Comparison of ENCODE assay signal across 18 cellular contexts in genomic region chr1:205954819-205955404, GRCh38. TPM values are rescaled to one million over a fixed set of nuclear protein-coding genes. Genes with fewer than 3 reads are reported as not detected.
A peak's percentile ranks its signal among the peaks of the same experiment; 100 is the strongest.
DNase-seq lines count a peak whose midpoint lies in the region; ATAC-seq, FAIRE-seq and TF ChIP-seq lines count a peak whose summit lies in the region.
"Had no signal": no experiment of that assay in that cellular context is flagged by ENCODE, and none has a peak within 500 bp of the region (broad histone marks: within the 10 kb centered on the region; RNA-seq: fewer than 3 reads in every experiment).

No MANE protein-coding gene starts in this region.

- H4K20me1 ChIP-seq in GM23338 (replicated peaks; ENCODE audit: insufficient read depth) (no peaks in the 10 kb centered on the region), astrocyte (ENCODE audit: insufficient read depth, low read length) (no peaks in the 10 kb centered on the region)

- H3K27me3 Mint-ChIP-seq in GM23338 (ENCODE audit: insufficient read depth, low read depth, poor library complexity) (peaks cover 8% of the 10 kb centered on the region), astrocyte (ENCODE audit: low read depth, unreplicated experiment) (peaks cover 65% of the 10 kb centered on the region)

- TF ChIP-seq CTCF in GM23338 (conservative IDR thresholded peaks at IDR 0.05; ENCODE audit: low read depth in 2 of 2) (no peak), astrocyte (IDR thresholded peaks at IDR 0.05; ENCODE audit: insufficient read depth, low read depth, low read length) (no peak)

- no peak overlapping the region for H3K27ac Mint-ChIP-seq in GM23338
- peak overlapping the region; percentile 70 for H3K27ac Mint-ChIP-seq in astrocyte (ENCODE audit: unreplicated experiment)
- H3K27ac Mint-ChIP-seq: CD14-positive monocyte had no signal

- FAIRE-seq in astrocyte (lab: Jason Lieb, UNC) (no peak), HTR-8/SVneo (lab: Jason Lieb, UNC) (no peak)
- FAIRE-seq: GM18507 had no signal

- H3K4me1 ChIP-seq in GM23338 (ENCODE audit: insufficient read depth) = peaks cover 3% of the 10 kb centered on the region; the same call in 1 of the 2 replicates
- peaks cover 13% of the 10 kb centered on the region for H3K4me1 ChIP-seq in astrocyte (ENCODE audit: insufficient read depth, low read length)
- H3K4me1 ChIP-seq: HAP-1 had no signal

- peaks cover 19% of the 10 kb centered on the region; the same call in 2 of the 3 replicates for H3K4me1 Mint-ChIP-seq in GM23338
- no peaks in the 10 kb centered on the region for H3K4me1 Mint-ChIP-seq in astrocyte (ENCODE audit: low read depth, unreplicated experiment)

- no peaks in the 10 kb centered on the region for H3K9me3 ChIP-seq in astrocyte (ENCODE audit: insufficient read depth, low read depth, low read length)
- H3K9me3 ChIP-seq: HAP-1 had no signal

- H3K79me2 ChIP-seq in GM23338 (replicated peaks; ENCODE audit: insufficient read depth) = no peaks in the 10 kb centered on the region
- no peaks in the 10 kb centered on the region for H3K79me2 ChIP-seq in astrocyte (ENCODE audit: insufficient read depth, low read length)

- H3K27ac ChIP-seq in GM23338 (ENCODE audit: low read depth) = no peak overlapping the region
- H3K27ac ChIP-seq in astrocyte (ENCODE audit: low read depth, low read length) = no peak overlapping the region

- no peak overlapping the region for H3K4me2 ChIP-seq in GM23338
- no peak overlapping the region for H3K4me2 ChIP-seq in astrocyte (ENCODE audit: low read length)

- H3K36me3 Mint-ChIP-seq in GM23338 (ENCODE audit: low read depth) (no peaks in the 10 kb centered on the region), astrocyte (ENCODE audit: low read depth, unreplicated experiment) (peaks cover 3% of the 10 kb centered on the region)
- H3K36me3 Mint-ChIP-seq: CD14-positive monocyte had no signal

- no peaks in the 10 kb centered on the region; the same call in 2 of the 3 replicates for H3K9me3 Mint-ChIP-seq in GM23338
- peaks cover 2% of the 10 kb centered on the region for H3K9me3 Mint-ChIP-seq in astrocyte (ENCODE audit: unreplicated experiment)
- H3K9me3 Mint-ChIP-seq: CD14-positive monocyte had no signal

- H3K4me3 ChIP-seq in GM23338 = no peak overlapping the region
- H3K4me3 ChIP-seq in astrocyte (ENCODE audit: insufficient read depth, low read depth, low read length) = no peak overlapping the region
- H3K4me3 ChIP-seq: HAP-1 had no signal

- peak; percentile 44 for ATAC-seq in GM23338

- DNase-seq in NCI-H2107 treated with DMSO at 0.1 percent for 48 hours (lab: John Stamatoyannopoulos, UW; ENCODE audit: unreplicated experiment) (peak; percentile 60), NCI-H2107 (lab: John Stamatoyannopoulos, UW) (no peak), GM23338 (ENCODE audit: low spot score) (no peak), NCI-H2196 treated with DMSO at 0.1 percent for 48 hours (lab: John Stamatoyannopoulos, UW; ENCODE audit: unreplicated experiment) (peak; percentile 33), astrocyte (ENCODE audit: low read depth) (no peak), HTR-8/SVneo (ENCODE audit: insufficient read length, low spot score) (no peak), GF-D8 (lab: John Stamatoyannopoulos, UW) (no peak), EL (no peak)
- DNase-seq: Calu3, MV-4-11, NCI-H1694, NCI-H446, T-helper 9 cell had no signal

- H3K9me2 ChIP-seq in GM23338 (ENCODE audit: insufficient read depth) = no peaks in the 10 kb centered on the region

- H3K4me3 Mint-ChIP-seq in GM23338 (no peak overlapping the region), astrocyte (ENCODE audit: unreplicated experiment) (no peak overlapping the region)

- H3F3A ChIP-seq in GM23338 (replicated peaks; ENCODE audit: low read depth) = no peaks in the 10 kb centered on the region

- H3K36me3 ChIP-seq in GM23338 (ENCODE audit: insufficient read depth) = no peaks in the 10 kb centered on the region
- H3K36me3 ChIP-seq in astrocyte (ENCODE audit: insufficient read depth, low read length) = no peaks in the 10 kb centered on the region
- H3K36me3 ChIP-seq: HAP-1 had no signal

- H3K27me3 ChIP-seq in GM23338 (ENCODE audit: insufficient read depth) (no peaks in the 10 kb centered on the region), astrocyte (ENCODE audit: insufficient read depth, low read length) (peaks cover 22% of the 10 kb centered on the region)

- H3K9ac ChIP-seq in astrocyte (ENCODE audit: low read length) = no peak overlapping the region

- no peak overlapping the region for H2AFZ ChIP-seq in GM23338
- no peak overlapping the region for H2AFZ ChIP-seq in astrocyte (ENCODE audit: low read depth, low read length)

TF ChIP-seq in GM23338, 12 proteins besides CTCF, POLR2A, EP300 and RAD21 (continues in another document):
- no peak for TF ChIP-seq ZNF114 (CRISPR knock-in tag; IDR thresholded peaks at IDR 0.05)
- TF ChIP-seq NANOG (IDR thresholded peaks at IDR 0.05; ENCODE audit: borderline replicate concordance) = no peak
- no peak for TF ChIP-seq ZNF462 (CRISPR knock-in tag; IDR thresholded peaks at IDR 0.05)
- no peak for TF ChIP-seq ZNF331 (CRISPR knock-in tag; IDR thresholded peaks at IDR 0.05; ENCODE audit: low read depth)

RNA-seq across cellular contexts. Expression of gene SLC26A9, which starts 11.7 kb away (rescaled TPM):
- not detected in 2 replicates for total RNA-seq in GM23338 (2014; rRNA removed; shearing (Covaris generic))
- polyA plus RNA-seq in GM23338 (2016; fragmentation: Nextera tagmentation; extraction: Ambion mirVana) = not detected in 2 replicates
- not detected in 2 replicates for total RNA-seq in astrocyte
- total RNA-seq: A172, SK-MEL-5 had no signal
- polyA plus RNA-seq: CD14-positive monocyte had no signal

RNA-seq across cellular contexts. Expression of gene RAB7B, which starts 48.3 kb away (rescaled TPM):
- not detected in 2 replicates for total RNA-seq in GM23338 (2014; rRNA removed; shearing (Covaris generic))
- polyA plus RNA-seq in GM23338 (2016; fragmentation: Nextera tagmentation; extraction: Ambion mirVana) = not detected in 2 replicates
- 6.6 and 8.1 TPM in 2 replicates for total RNA-seq in astrocyte

Comparison
In these comparisons a context has a peak if more than half of its experiments do, and no peak if none do; other contexts are left out.
1. DNase-seq: peak in NCI-H2107 treated with DMSO at 0.1 percent for 48 hours (single experiment) and NCI-H2196 treated with DMSO at 0.1 percent for 48 hours (single experiment); none in NCI-H2107 (single experiment), GM23338 (single experiment), astrocyte (single experiment), HTR-8/SVneo (single experiment), GF-D8 (single experiment) and EL (single experiment).